ENCODE assay signal across 27 cellular contexts in genomic region chr16:17598968-17599367, GRCh38.
"Had no signal": no experiment of that assay in that cellular context is flagged by ENCODE, and none has a peak within 500 bp of the region (broad histone marks: within the 10 kb centered on the region; RNA-seq: fewer than 3 reads in every experiment).

No MANE protein-coding gene starts in this region.

- H3K4me3 ChIP-seq: stomach, suprapubic skin, testis, thoracic aorta, thyroid gland, tibial artery, tibial nerve, transverse colon, upper lobe of left lung, upper lobe of right lung, uterus, vagina had no signal

- H3K36me3 ChIP-seq: stomach, suprapubic skin, thoracic aorta, thyroid gland, tibial artery, tibial nerve, transverse colon, upper lobe of left lung, upper lobe of right lung, uterus, vagina had no signal

- H3K4me1 ChIP-seq: stomach, suprapubic skin, testis, thyroid gland, tibial artery, tibial nerve, transverse colon, upper lobe of left lung, upper lobe of right lung, uterus, vagina had no signal

- H3K9me3 ChIP-seq: suprapubic skin, testis, thoracic aorta, tibial artery, upper lobe of right lung, uterus, vagina had no signal

- DNase-seq: stimulated activated CD4-positive, alpha-beta T cell treated with anti-CD3 and anti-CD28 coated beads, Interleukin-2, amount 100 ng/mL, for 48 hours; stimulated activated CD4-positive, alpha-beta T cell treated with anti-CD3 and anti-CD28 coated beads, Interleukin-4, amount 100 ng/mL, for 1 hour; stimulated activated CD4-positive, alpha-beta T cell treated with anti-CD3 and anti-CD28 coated beads, Interleukin-4, amount 100 ng/mL, for 24 hours; stimulated activated CD4-positive, alpha-beta T cell treated with anti-CD3 and anti-CD28 coated beads, Interleukin-4, amount 100 ng/mL, for 4 hours; stimulated activated CD8-positive, alpha-beta memory T cell treated with anti-CD3 and anti-CD28 coated beads, Interleukin-4, amount 100 ng/mL, for 48 hours; stimulated activated naive B cell treated with anti-CD40 and anti-IgM and Interleukin-4, amounts not matched to agents 10 μg/mL and 1 μg/mL and 100 μg/mL, for 72 hours; stimulated activated naive CD4-positive, alpha-beta T cell; stimulated activated naive CD4-positive, alpha-beta T cell treated with Interleukin-2 at 50 U/mL for 16 hours; stimulated activated naive CD8-positive, alpha-beta T cell treated with anti-CD3 and anti-CD28 coated beads, Interleukin-15, amount 100 ng/mL, for 72 hours; stimulated activated naive CD8-positive, alpha-beta T cell treated with anti-CD3 and anti-CD28 coated beads, Interleukin-15, Interleukin-2, amounts not matched to agents 100 U/mL and 50 U/mL, for 24 hours; stomach; substantia nigra; testis; thyroid gland; tibial artery; transverse colon; trophoblast cell; upper lobe of left lung; upper lobe of right lung; uterus had no signal

- H3K27me3 ChIP-seq: suprapubic skin, testis, thyroid gland, tibial nerve, transverse colon, upper lobe of left lung, upper lobe of right lung, uterus, vagina had no signal

- FAIRE-seq: urothelium cell line had no signal

- ATAC-seq: stimulated activated effector memory CD8-positive, alpha-beta T cell treated with anti-CD3 and anti-CD28 coated beads, Interleukin-12 subunit alpha, Interleukin-12 subunit beta, amount 100 ng/mL, for 72 hours; stimulated activated memory B cell treated with anti-CD40 and anti-IgM and Interleukin-4, amounts not matched to agents 10 μg/mL and 1 μg/mL and 100 μg/mL, for 72 hours; stimulated activated naive B cell treated with anti-CD40 and anti-IgM and Interleukin-4, amounts not matched to agents 10 μg/mL and 1 μg/mL and 100 μg/mL, for 72 hours; stimulated activated naive CD8-positive, alpha-beta T cell treated with anti-CD3 and anti-CD28 coated beads, Interleukin-15, amount 100 ng/mL, for 72 hours; stimulated activated naive CD8-positive, alpha-beta T cell treated with anti-CD3 and anti-CD28 coated beads, Interleukin-15, Interleukin-2, amounts not matched to agents 100 U/mL and 50 U/mL, for 24 hours; upper lobe of right lung had no signal

- H3K27ac ChIP-seq: stomach, suprapubic skin, testis, thoracic aorta, thyroid gland, tibial artery, tibial nerve, transverse colon, upper lobe of left lung, upper lobe of right lung, uterus, vagina had no signal
